19 cellular contexts compared by ENCODE assay signal in genomic region chr4:56323386-56323785, GRCh38.
DNase-seq lines count a peak whose midpoint lies in the region; ATAC-seq and TF ChIP-seq lines count a peak whose summit lies in the region.
"Had no signal": no experiment of that assay in that cellular context is flagged by ENCODE, and none has a peak within 500 bp of the region (broad histone marks: within the 10 kb centered on the region; RNA-seq: fewer than 3 reads in every experiment).

No MANE protein-coding gene starts in this region.

- no peak for TF ChIP-seq CTCF in AG04450 (IDR thresholded peaks at IDR 0.05; ENCODE audit: low read depth, low read length)
- TF ChIP-seq CTCF in brain (conservative IDR thresholded peaks at IDR 0.05) = no peak
- no peak for TF ChIP-seq CTCF in neural progenitor cell (IDR thresholded peaks at IDR 0.05)
- no peak for TF ChIP-seq CTCF in WTC11 (IDR thresholded peaks at IDR 0.05)

- no peak overlapping the region for H3K4me3 Mint-ChIP-seq in brain
- no peak overlapping the region for H3K4me3 Mint-ChIP-seq in neural progenitor cell
- H3K4me3 Mint-ChIP-seq in WTC11 = no peak overlapping the region
- H3K4me3 Mint-ChIP-seq in T-helper 2 cell treated with Interferon-gamma antibody and Interleukin-4, amounts not matched to agents 5 μg/mL and 100 μg/mL, for 36 hours = no peak overlapping the region
- H3K4me3 Mint-ChIP-seq: CD8-positive, alpha-beta T cell had no signal

- H3K4me3 ChIP-seq in AG04450 (ENCODE audit: low read depth, low read length) (no peak overlapping the region), neural progenitor cell (no peak overlapping the region)
- H3K4me3 ChIP-seq: BLaER1, PC-9 had no signal

- no peak overlapping the region for H3K9ac ChIP-seq in neural progenitor cell
- H3K9ac ChIP-seq: BLaER1 had no signal

- no peaks in the 10 kb centered on the region for H3K79me2 ChIP-seq in neural progenitor cell (ENCODE audit: low read depth)

- H3K4me1 ChIP-seq in neural progenitor cell = no peaks in the 10 kb centered on the region
- H3K4me1 ChIP-seq: BLaER1 had no signal

- no peak overlapping the region for H2AFZ ChIP-seq in neural progenitor cell (replicated peaks)
- H2AFZ ChIP-seq: PC-9 had no signal

- H3K27ac ChIP-seq in AG04450 (ENCODE audit: low read depth, low read length) = peak overlapping the region; percentile 34
- peak overlapping the region; percentile 72 for H3K27ac ChIP-seq in neural progenitor cell
- H3K27ac ChIP-seq: BLaER1, PC-9, RWPE1 had no signal

- H3K9me3 ChIP-seq in AG04450 (ENCODE audit: control insufficient read depth, insufficient read depth, low read length) (no peaks in the 10 kb centered on the region), neural progenitor cell (ENCODE audit: low read depth) (no peaks in the 10 kb centered on the region)
- H3K9me3 ChIP-seq: BLaER1 had no signal

- peaks cover 3% of the 10 kb centered on the region for H3K36me3 ChIP-seq in neural progenitor cell

- no peaks in the 10 kb centered on the region for H3K9me3 Mint-ChIP-seq in brain
- H3K9me3 Mint-ChIP-seq in neural progenitor cell = no peaks in the 10 kb centered on the region
- no peaks in the 10 kb centered on the region for H3K9me3 Mint-ChIP-seq in WTC11
- H3K9me3 Mint-ChIP-seq in T-helper 2 cell treated with Interferon-gamma antibody and Interleukin-4, amounts not matched to agents 5 μg/mL and 100 μg/mL, for 36 hours = no peaks in the 10 kb centered on the region
- H3K9me3 Mint-ChIP-seq: CD8-positive, alpha-beta T cell had no signal

- H3K27ac Mint-ChIP-seq in brain = peak overlapping the region in 4 of 5 experiments; percentile 62 to 93 (median 83)
- no peak overlapping the region for H3K27ac Mint-ChIP-seq in neural progenitor cell
- no peak overlapping the region for H3K27ac Mint-ChIP-seq in WTC11
- no peak overlapping the region for H3K27ac Mint-ChIP-seq in T-helper 2 cell treated with Interferon-gamma antibody and Interleukin-4, amounts not matched to agents 5 μg/mL and 100 μg/mL, for 36 hours
- H3K27ac Mint-ChIP-seq: CD8-positive, alpha-beta T cell had no signal

- H3K27me3 Mint-ChIP-seq in brain (no peaks in the 10 kb centered on the region), neural progenitor cell (ENCODE audit: insufficient read depth, low read depth) (peaks cover 3% of the 10 kb centered on the region), WTC11 (ENCODE audit: low read depth) (no peaks in the 10 kb centered on the region)
- peaks cover 7% of the 10 kb centered on the region for H3K27me3 Mint-ChIP-seq in T-helper 2 cell treated with Interferon-gamma antibody and Interleukin-4, amounts not matched to agents 5 μg/mL and 100 μg/mL, for 36 hours (ENCODE audit: low read depth)

- no peaks in the 10 kb centered on the region for H4K20me1 ChIP-seq in neural progenitor cell (ENCODE audit: low read depth)
- H4K20me1 ChIP-seq: BLaER1 had no signal

- H3K4me2 ChIP-seq in neural progenitor cell = no peak overlapping the region
- H3K4me2 ChIP-seq: BLaER1, PC-9 had no signal

- H3K4me1 Mint-ChIP-seq in brain (peaks cover 14% of the 10 kb centered on the region), neural progenitor cell (peaks cover 3% of the 10 kb centered on the region), WTC11 (no peaks in the 10 kb centered on the region)
- no peaks in the 10 kb centered on the region for H3K4me1 Mint-ChIP-seq in T-helper 2 cell treated with Interferon-gamma antibody and Interleukin-4, amounts not matched to agents 5 μg/mL and 100 μg/mL, for 36 hours (ENCODE audit: low read depth)

- DNase-seq in AG04450 (ENCODE audit: low read depth, low spot score) (no peak), islet precursor cell (peak; percentile 35), neural progenitor cell (ENCODE audit: low spot score) (no peak), WTC11 (ENCODE audit: low spot score) (no peak), DMS79 (lab: John Stamatoyannopoulos, UW) (no peak)
- no peak for DNase-seq in T-helper 2 cell treated with Interferon-gamma antibody and Interleukin-4, amounts not matched to agents 5 μg/mL and 100 μg/mL, for 36 hours (ENCODE audit: low spot score)
- DNase-seq: Calu3; CD8-positive, alpha-beta T cell; Karpas-422; NCI-H1436 treated with DMSO at 0.1 percent for 48 hours; NCI-H2029; NCI-H345; NCI-H524 treated with DMSO at 0.1 percent for 48 hours; PC-9; SIG-M5 had no signal

- CTCF ChIA-PET in AG04450 (lab: Charles Lee) = no interaction called here
- CTCF ChIA-PET in WTC11 (lab: Charles Lee) = no interaction called here

- peaks cover 2% of the 10 kb centered on the region for H3K27me3 ChIP-seq in AG04450 (ENCODE audit: control insufficient read depth, insufficient read depth, low read length)
- no peaks in the 10 kb centered on the region for H3K27me3 ChIP-seq in neural progenitor cell
- H3K27me3 ChIP-seq: BLaER1 had no signal

- ATAC-seq in WTC11 (no peak), HG02588 (IDR thresholded peaks at IDR 0.05; ENCODE audit: unreplicated experiment) (no peak)
- ATAC-seq: CD8-positive, alpha-beta T cell had no signal

- H3K36me3 Mint-ChIP-seq in brain (peaks cover 88% of the 10 kb centered on the region), neural progenitor cell (peaks cover 18% of the 10 kb centered on the region), WTC11 (peaks cover 4% of the 10 kb centered on the region; the same call in 1 of the 2 replicates)
- H3K36me3 Mint-ChIP-seq in T-helper 2 cell treated with Interferon-gamma antibody and Interleukin-4, amounts not matched to agents 5 μg/mL and 100 μg/mL, for 36 hours (ENCODE audit: low read depth) = no peaks in the 10 kb centered on the region
- H3K36me3 Mint-ChIP-seq: CD8-positive, alpha-beta T cell had no signal

- POLR2A ChIA-PET in AG04450 (lab: Yijun Ruan, JAX) = no interaction called here
- POLR2A ChIA-PET in WTC11 (lab: Charles Lee) = no interaction called here

- peaks cover 4% of the 10 kb centered on the region for H3F3A ChIP-seq in neural progenitor cell (ENCODE audit: low read depth)

TF ChIP-seq in WTC11, 78 proteins besides CTCF, POLR2A, EP300 and RAD21:
- TF ChIP-seq GABPB1 (CRISPR knock-in tag; IDR thresholded peaks at IDR 0.05) = no peak
- no peak for TF ChIP-seq ATF1 (CRISPR knock-in tag; IDR thresholded peaks at IDR 0.05)
- TF ChIP-seq HMGA2 (CRISPR knock-in tag; IDR thresholded peaks at IDR 0.05) = no peak
- no peak for TF ChIP-seq ZNF219 (CRISPR knock-in tag; IDR thresholded peaks at IDR 0.05; ENCODE audit: borderline replicate concordance)
- no peak for TF ChIP-seq NFYB (CRISPR knock-in tag; conservative IDR thresholded peaks at IDR 0.05; ENCODE audit: low read depth)
- TF ChIP-seq TEAD1 (CRISPR knock-in tag; IDR thresholded peaks at IDR 0.05) = no peak
- TF ChIP-seq FOXP1 (CRISPR knock-in tag; IDR thresholded peaks at IDR 0.05; ENCODE audit: borderline replicate concordance) = no peak
- TF ChIP-seq E2F1 (CRISPR knock-in tag; IDR thresholded peaks at IDR 0.05) = no peak
- no peak for TF ChIP-seq NR3C1 (CRISPR knock-in tag; conservative IDR thresholded peaks at IDR 0.05; ENCODE audit: low read depth)
- TF ChIP-seq ZNF423 (CRISPR knock-in tag; IDR thresholded peaks at IDR 0.05) = no peak
- no peak for TF ChIP-seq IRF1 (CRISPR knock-in tag; IDR thresholded peaks at IDR 0.05)
- no peak for TF ChIP-seq ZNF512 (CRISPR knock-in tag; IDR thresholded peaks at IDR 0.05; ENCODE audit: borderline replicate concordance)

Comparison
In these comparisons a context has a peak if more than half of its experiments do, and no peak if none do; other contexts are left out.
1. H3K27ac Mint-ChIP-seq: peak in brain (4 of 5); none in neural progenitor cell (single experiment), WTC11 (single experiment) and T-helper 2 cell treated with Interferon-gamma antibody and Interleukin-4, amounts not matched to agents 5 μg/mL and 100 μg/mL, for 36 hours (single experiment).